8 cellular contexts compared by ENCODE assay signal in the genomic region with DNA sequence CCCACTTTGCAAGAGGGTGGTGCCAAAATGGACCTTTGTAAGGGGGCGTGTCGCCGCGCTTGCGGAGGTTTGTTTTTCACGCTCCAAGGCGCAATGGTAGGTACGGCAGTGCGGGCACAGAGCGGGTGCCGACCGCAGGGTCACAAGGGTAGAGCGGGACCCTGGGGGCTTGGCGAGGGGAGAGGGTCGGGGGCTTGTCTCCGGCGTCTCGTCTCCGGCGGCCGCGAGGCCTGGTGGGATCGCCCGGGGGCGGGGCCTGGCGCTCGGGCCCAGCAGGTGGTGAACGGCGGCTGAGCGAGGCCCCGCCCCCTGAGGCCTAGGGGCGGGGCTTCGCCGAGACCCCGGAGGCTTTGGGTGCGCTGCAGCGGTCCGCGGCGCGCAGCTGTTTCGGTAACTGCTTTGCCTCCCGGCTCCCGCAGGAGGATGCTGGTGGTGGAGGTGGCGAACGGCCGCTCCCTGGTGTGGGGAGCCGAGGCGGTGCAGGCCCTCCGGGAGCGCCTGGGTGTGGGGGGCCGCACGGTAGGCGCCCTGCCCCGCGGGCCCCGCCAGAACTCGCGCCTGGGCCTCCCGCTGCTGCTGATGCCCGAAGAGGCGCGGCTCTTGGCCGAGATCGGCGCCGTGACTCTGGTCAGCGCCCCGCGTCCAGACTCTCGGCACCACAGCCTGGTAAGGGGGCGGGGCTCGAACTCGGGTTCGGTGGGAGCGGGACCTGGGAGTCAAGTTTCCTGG. TPM values are rescaled to one million over a fixed set of nuclear protein-coding genes. Genes with fewer than 3 reads are reported as not detected.
DNase-seq lines count a peak whose midpoint lies in the region; ATAC-seq and TF ChIP-seq lines count a peak whose summit lies in the region.

Gene TSEN34 (plus strand): TSS at position 367 of the 729 bp plus-strand sequence. CDS start 57 bp downstream, at position 424.

- H3K27me3 ChIP-seq in HUES48 (ENCODE audit: control insufficient read depth, insufficient read depth, low read length), result no peaks in the 10 kb centered on the region

- ATAC-seq in GM21423 (IDR thresholded peaks at IDR 0.05; ENCODE audit: unreplicated experiment), result peak; percentile 20
- peak; percentile 30 for ATAC-seq in activated T-helper 17 cell treated with anti-CD3 and anti-CD28 coated beads, Interleukin-2, amount 50 U/mL, for 72 hours (replicated peaks)

- POLR2A ChIA-PET in OCI-LY7 (lab: Charles Lee), result interaction anchor here (0.6 to 1.3 kb wide), 2 partner anchors 10 to 878 kb away, joined by 4 to 8 read pairs; partner anchors contain the start of gene RPS9

- DNase-seq in DMS79 (lab: John Stamatoyannopoulos, UW) (peak; percentile 69), OCI-LY7 (ENCODE audit: low spot score) (peak; percentile 93), fibroblast of villous mesenchyme (ENCODE audit: low read depth) (peak; percentile 88), neural crest cell (ENCODE audit: low read depth, low spot score) (peak; percentile 83), superior temporal gyrus (ENCODE audit: extremely low spot score) (peak; percentile 72)

- no TSS peak for BruUV-seq in OCI-LY7 (replicated peaks; lab: Mats Ljungman, UMichigan)

- H4K20me1 ChIP-seq in OCI-LY7 (ENCODE audit: insufficient read depth, low read length), result no peaks in the 10 kb centered on the region

- H3K27ac ChIP-seq in HUES48 (ENCODE audit: low read depth, low read length) (peak within 1 kb of the TSS; percentile 99), OCI-LY7 (ENCODE audit: low read depth, low read length, poor library complexity, severe bottlenecking) (peak within 1 kb of the TSS; percentile 82)

- CTCF ChIA-PET in OCI-LY7 (lab: Charles Lee; ENCODE audit: unreplicated experiment), result no interaction called here

- H3K36me3 ChIP-seq in HUES48 (ENCODE audit: control insufficient read depth, insufficient read depth, low read length) (peaks cover 44% of the 10 kb centered on the region), OCI-LY7 (ENCODE audit: insufficient read depth, low read length) (peaks cover 27% of the 10 kb centered on the region)

- H3K4me1 ChIP-seq in HUES48 (ENCODE audit: control insufficient read depth, insufficient read depth, low read length) (peaks cover 15% of the 10 kb centered on the region), OCI-LY7 (ENCODE audit: insufficient read depth, low read length, poor library complexity, severe bottlenecking) (peaks cover 25% of the 10 kb centered on the region)

- H3K4me2 ChIP-seq in OCI-LY7 (ENCODE audit: low read length), result peak within 1 kb of the TSS; percentile 97

- peak within 1 kb of the TSS; percentile 98 for H3K9ac ChIP-seq in HUES48 (ENCODE audit: low read depth, low read length)

- H3K4me3 Mint-ChIP-seq in activated T-helper 17 cell treated with anti-CD3 and anti-CD28 coated beads, Interleukin-2, amount 50 U/mL, for 72 hours, result peak within 1 kb of the TSS; percentile 87
- H3K4me3 Mint-ChIP-seq in neural crest cell, result peak within 1 kb of the TSS; percentile 98

- H3K27ac Mint-ChIP-seq in activated T-helper 17 cell treated with anti-CD3 and anti-CD28 coated beads, Interleukin-2, amount 50 U/mL, for 72 hours, result peak within 1 kb of the TSS; percentile 96
- H3K27ac Mint-ChIP-seq in neural crest cell (ENCODE audit: unreplicated experiment), result peak within 1 kb of the TSS; percentile 100

- H3K9me3 ChIP-seq in HUES48 (ENCODE audit: control insufficient read depth, insufficient read depth, low read length) (no peaks in the 10 kb centered on the region), OCI-LY7 (ENCODE audit: low read length) (no peaks in the 10 kb centered on the region)

- no peaks in the 10 kb centered on the region for H3K9me2 ChIP-seq in OCI-LY7 (ENCODE audit: insufficient read depth, low read length)

- H3K9me3 Mint-ChIP-seq in activated T-helper 17 cell treated with anti-CD3 and anti-CD28 coated beads, Interleukin-2, amount 50 U/mL, for 72 hours, result no peaks in the 10 kb centered on the region
- H3K9me3 Mint-ChIP-seq in neural crest cell, result no peaks in the 10 kb centered on the region

- peaks cover 21% of the 10 kb centered on the region; the same call in 1 of the 2 replicates for H3K79me2 ChIP-seq in OCI-LY7 (ENCODE audit: insufficient read depth, low read depth, low read length)

- no peaks in the 10 kb centered on the region for H3K27me3 Mint-ChIP-seq in activated T-helper 17 cell treated with anti-CD3 and anti-CD28 coated beads, Interleukin-2, amount 50 U/mL, for 72 hours
- H3K27me3 Mint-ChIP-seq in neural crest cell (ENCODE audit: low read depth), result no peaks in the 10 kb centered on the region

- peak within 1 kb of the TSS; percentile 23 for H2AFZ ChIP-seq in OCI-LY7 (ENCODE audit: low read length)

- H3K4me1 Mint-ChIP-seq in activated T-helper 17 cell treated with anti-CD3 and anti-CD28 coated beads, Interleukin-2, amount 50 U/mL, for 72 hours, result peaks cover 15% of the 10 kb centered on the region
- H3K4me1 Mint-ChIP-seq in neural crest cell, result peaks cover 37% of the 10 kb centered on the region

- H3K4me3 ChIP-seq in HUES48 (ENCODE audit: low read depth, low read length), result peak within 1 kb of the TSS; percentile 100
- H3K4me3 ChIP-seq in OCI-LY7 (ENCODE audit: low read depth, low read length, poor library complexity, severe bottlenecking), result peak within 1 kb of the TSS; percentile 76
- peak within 1 kb of the TSS; percentile 85 for H3K4me3 ChIP-seq in fibroblast of villous mesenchyme (ENCODE audit: low read depth, low read length)

- intact Hi-C loops in OCI-LY7 (cut with micrococcal nuclease; ENCODE audit: unreplicated experiment), result loop anchor here (1.0 to 2.0 kb wide), 2 partner anchors 9 to 32 kb away; partner anchors contain the start of genes LENG1 and RPS9

- peaks cover 63% of the 10 kb centered on the region for H3K36me3 Mint-ChIP-seq in activated T-helper 17 cell treated with anti-CD3 and anti-CD28 coated beads, Interleukin-2, amount 50 U/mL, for 72 hours (ENCODE audit: low read depth)
- H3K36me3 Mint-ChIP-seq in neural crest cell (ENCODE audit: low read depth), result peaks cover 10% of the 10 kb centered on the region

- TF ChIP-seq CTCF in OCI-LY7 (conservative IDR thresholded peaks at IDR 0.05; ENCODE audit: low read length) (no peak), fibroblast of villous mesenchyme (IDR thresholded peaks at IDR 0.05; ENCODE audit: insufficient read depth, low read depth, low read length) (no peak), neural crest cell (conservative IDR thresholded peaks at IDR 0.05) (no peak)

RNA-seq across cellular contexts. Expression of gene TSEN34, which starts in this region (rescaled TPM):
- 19.3 and 23.6 TPM in 2 replicates for total RNA-seq in OCI-LY7 (2014; rRNA removed; shearing (Covaris generic))
- total RNA-seq in OCI-LY7 (2022) (15.3 and 16.7 TPM in 2 replicates), fibroblast of villous mesenchyme (82.5 and 83.8 TPM in 2 replicates), neural crest cell (66.2 and 67.9 TPM in 2 replicates)
- total RNA-seq in activated T-helper 17 cell treated with anti-CD3 and anti-CD28 coated beads, Interleukin-2, amount 50 U/mL, for 72 hours, result 10 to 100 TPM; 14.3 to 16.7 TPM

Comparison
In these comparisons a context has a peak if more than half of its experiments do, and no peak if none do; other contexts are left out.
1. Peak in every context shown above with its lines: DNase-seq, ATAC-seq, H3K4me3 ChIP-seq and H3K27ac ChIP-seq.